24 cellular contexts compared by ENCODE assay signal in genomic region chr6:106802141-106802540, GRCh38.
"Had no signal": no experiment of that assay in that cellular context is flagged by ENCODE, and none has a peak within 500 bp of the region (broad histone marks: within the 10 kb centered on the region; RNA-seq: fewer than 3 reads in every experiment).

No MANE protein-coding gene starts in this region.

- DNase-seq: activated B cell treated with CpG ODN at 0.5 μM for 24 hours; activated CD4-positive, alpha-beta T cell treated with anti-CD3 and anti-CD28 coated beads for 36 hours; activated CD4-positive, alpha-beta T cell treated with anti-CD3 and anti-CD28 coated beads, Interleukin-2, amount 50 U/mL, for 4 hours; activated CD8-positive, alpha-beta memory T cell treated with anti-CD3 and anti-CD28 coated beads, Interleukin-2, amount 50 U/mL, for 48 hours; activated naive CD4-positive, alpha-beta T cell; activated T-cell treated with anti-CD3 and anti-CD28 coated beads, Interleukin-2, amount 50 U/mL, for 4 hours; colonic mucosa; dorsolateral prefrontal cortex; effector memory CD8-positive, alpha-beta T cell; glutamatergic neuron; hippocampal formation; kidney glomerular epithelial cell; left ventricle myocardium inferior; spleen; stimulated activated CD4-positive, alpha-beta T cell treated with anti-CD3 and anti-CD28 coated beads, Interleukin-4, amount 100 ng/mL, for 24 hours; stimulated activated naive CD8-positive, alpha-beta T cell treated with anti-CD3 and anti-CD28 coated beads, Interleukin-15, Interleukin-2, amounts not matched to agents 100 U/mL and 50 U/mL, for 24 hours; T1000 had no signal

- ATAC-seq: activated CD4-positive, alpha-beta T cell treated with anti-CD3 and anti-CD28 coated beads for 36 hours; activated T-cell treated with anti-CD3 and anti-CD28 coated beads, Interleukin-2, amount 50 U/mL, for 4 hours; effector memory CD8-positive, alpha-beta T cell; stimulated activated naive CD8-positive, alpha-beta T cell treated with anti-CD3 and anti-CD28 coated beads, Interleukin-15, Interleukin-2, amounts not matched to agents 100 U/mL and 50 U/mL, for 24 hours had no signal

- H3K4me1 Mint-ChIP-seq: activated CD4-positive, alpha-beta T cell treated with anti-CD3 and anti-CD28 coated beads for 36 hours had no signal

- H3K36me3 Mint-ChIP-seq: activated naive CD8-positive, alpha-beta T cell had no signal

- H3K4me3 Mint-ChIP-seq: activated B cell treated with CpG ODN at 0.5 μM for 24 hours; activated CD4-positive, alpha-beta T cell treated with anti-CD3 and anti-CD28 coated beads for 36 hours; activated naive CD8-positive, alpha-beta T cell; activated T-cell treated with anti-CD3 and anti-CD28 coated beads, Interleukin-2, amount 50 U/mL, for 4 hours; effector memory CD8-positive, alpha-beta T cell; T-helper 1 cell treated with Interleukin-12 subunit alpha and Interleukin-12 subunit beta and Interleukin-4 antibody, amounts not matched to agents 30 μg/mL and 1 μg/mL, for 36 hours had no signal

- H3K9me3 Mint-ChIP-seq: activated T-helper 2 cell treated with anti-CD3 and anti-CD28 coated beads, Interferon-gamma antibody, Interleukin-2, Interleukin-4, amounts not matched to agents 10 μg/mL and 5 μg/mL and 100 μg/mL, durations not matched to agents 14 hours and 24 hours and 36 hours; T-helper 1 cell treated with Interleukin-12 subunit alpha and Interleukin-12 subunit beta and Interleukin-4 antibody, amounts not matched to agents 30 μg/mL and 1 μg/mL, for 36 hours had no signal

- H3K27me3 Mint-ChIP-seq: activated B cell treated with CpG ODN at 0.5 μM for 24 hours had no signal

- H3K9me3 ChIP-seq: adrenal gland, colonic mucosa, esophagus muscularis mucosa, prostate gland had no signal

- H3K4me1 ChIP-seq: adrenal gland, breast epithelium, colonic mucosa, esophagus muscularis mucosa, left ventricle myocardium inferior, prostate gland, spleen had no signal

- H3K27me3 ChIP-seq: adrenal gland, breast epithelium, colonic mucosa, esophagus muscularis mucosa, spleen had no signal

- H3K27ac Mint-ChIP-seq: activated B cell treated with CpG ODN at 0.5 μM for 24 hours; activated CD4-positive, alpha-beta T cell treated with anti-CD3 and anti-CD28 coated beads for 36 hours; activated naive CD8-positive, alpha-beta T cell; activated T-helper 2 cell treated with anti-CD3 and anti-CD28 coated beads, Interferon-gamma antibody, Interleukin-2, Interleukin-4, amounts not matched to agents 10 μg/mL and 5 μg/mL and 100 μg/mL, durations not matched to agents 14 hours and 24 hours and 36 hours; effector memory CD8-positive, alpha-beta T cell; T-helper 1 cell treated with Interleukin-12 subunit alpha and Interleukin-12 subunit beta and Interleukin-4 antibody, amounts not matched to agents 30 μg/mL and 1 μg/mL, for 36 hours had no signal

- H3K27ac ChIP-seq: adrenal gland, breast epithelium, colonic mucosa, dorsolateral prefrontal cortex, esophagus muscularis mucosa, left ventricle myocardium inferior, prostate gland, spleen had no signal

- H3K36me3 ChIP-seq: adrenal gland, breast epithelium, colonic mucosa, esophagus muscularis mucosa, left ventricle myocardium inferior, prostate gland, spleen had no signal

- H3K4me3 ChIP-seq: adrenal gland, breast epithelium, colonic mucosa, dorsolateral prefrontal cortex, esophagus muscularis mucosa, left ventricle myocardium inferior, prostate gland, spleen had no signal
